ENCODE assay signal across 8 cellular contexts in the genomic region with DNA sequence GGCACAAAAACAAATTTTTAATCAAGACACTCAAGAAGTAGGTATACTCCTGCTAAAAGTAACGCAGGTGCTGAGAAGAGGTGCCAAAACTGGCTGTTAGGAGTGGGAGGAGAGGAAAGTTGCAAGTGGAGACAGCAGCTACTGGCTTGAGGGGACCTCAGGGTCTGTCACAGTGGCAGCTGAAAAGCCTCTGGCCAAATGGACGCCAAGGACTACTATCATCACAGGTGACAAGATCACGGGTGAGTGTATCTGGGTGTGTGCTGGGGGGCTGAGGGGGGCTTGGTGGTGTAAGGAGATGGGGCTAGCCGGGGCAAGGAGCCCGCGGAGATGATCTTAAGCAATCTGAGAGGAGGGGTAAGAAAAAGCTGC. TPM values are rescaled to one million over a fixed set of nuclear protein-coding genes. Genes with fewer than 3 reads are reported as not detected.
DNase-seq lines count a peak whose midpoint lies in the region; ATAC-seq and TF ChIP-seq lines count a peak whose summit lies in the region.

No MANE protein-coding gene starts in this region.

- H3K9me3 Mint-ChIP-seq in activated naive CD4-positive, alpha-beta T cell treated with anti-CD3 and anti-CD28 coated beads for 36 hours, result no peaks in the 10 kb centered on the region

- peaks cover 4% of the 10 kb centered on the region for H3K4me1 ChIP-seq in colonic mucosa
- H3K4me1 ChIP-seq in muscle layer of colon (ENCODE audit: insufficient read depth, low read length), result peaks cover 16% of the 10 kb centered on the region

- H3K4me1 Mint-ChIP-seq in activated naive CD4-positive, alpha-beta T cell treated with anti-CD3 and anti-CD28 coated beads for 36 hours (ENCODE audit: low read depth), result peaks cover 40% of the 10 kb centered on the region

- H3K4me3 ChIP-seq in colonic mucosa (peak overlapping the region; percentile 74), muscle layer of colon (ENCODE audit: low read depth in 1 of 2, low read length in 2 of 2) (peak overlapping the region; percentile 81 to 96)

- ATAC-seq in HG02973 (IDR thresholded peaks at IDR 0.05; ENCODE audit: unreplicated experiment), result no peak

- H3K27me3 ChIP-seq in colonic mucosa (no peaks in the 10 kb centered on the region), muscle layer of colon (ENCODE audit: control insufficient read depth in 1 of 2, insufficient read depth in 2 of 2, low read length in 2 of 2) (no peaks in the 10 kb centered on the region)

- no peak overlapping the region for H3K27ac ChIP-seq in colonic mucosa
- peak overlapping the region; percentile 28 for H3K27ac ChIP-seq in muscle layer of colon (ENCODE audit: low read depth, low read length)

- intact Hi-C loops in activated naive CD4-positive, alpha-beta T cell treated with anti-CD3 and anti-CD28 coated beads for 36 hours (cut with micrococcal nuclease), result loop anchor here (1.0 to 10.0 kb wide), 5 partner anchors 334 to 1372 kb away; partner anchors contain the start of genes MSANTD2, TBRG1, TMEM218 and VWA5A
- intact Hi-C loops in colonic mucosa (cut with DNase I), result no loop called here

- peak overlapping the region; percentile 98 for H3K4me3 Mint-ChIP-seq in activated naive CD4-positive, alpha-beta T cell treated with anti-CD3 and anti-CD28 coated beads for 36 hours

- H3K27me3 Mint-ChIP-seq in activated naive CD4-positive, alpha-beta T cell treated with anti-CD3 and anti-CD28 coated beads for 36 hours (ENCODE audit: low read depth), result no peaks in the 10 kb centered on the region

- no peak for DNase-seq in activated naive CD4-positive, alpha-beta T cell treated with anti-CD3 and anti-CD28 coated beads for 36 hours
- no peak for DNase-seq in activated naive CD4-positive, alpha-beta T cell (lab: John Stamatoyannopoulos, UW)
- DNase-seq in LHCN-M2 (ENCODE audit: low read depth) (peak; percentile 1), colonic mucosa (peak; percentile 22), activated gamma-delta T cell treated with Interleukin-2 at 50 U/mL for 16 hours (no peak), superior temporal gyrus (ENCODE audit: extremely low spot score) (no peak)

- H3K27ac Mint-ChIP-seq in activated naive CD4-positive, alpha-beta T cell treated with anti-CD3 and anti-CD28 coated beads for 36 hours, result peak overlapping the region; percentile 57

- TF ChIP-seq CTCF in colonic mucosa (IDR thresholded peaks at IDR 0.05), result no peak

- no peaks in the 10 kb centered on the region for H3K9me3 ChIP-seq in colonic mucosa
- H3K9me3 ChIP-seq in muscle layer of colon (ENCODE audit: low read length), result no peaks in the 10 kb centered on the region

- CTCF ChIA-PET in activated naive CD4-positive, alpha-beta T cell treated with anti-CD3 and anti-CD28 coated beads for 36 hours (lab: Charles Lee), result interaction anchor here (1.0 to 1.7 kb wide), 2 partner anchors 30 to 33 kb away, joined by 3 to 4 read pairs; no protein-coding TSS in a partner anchor

- peak overlapping the region; percentile 78 to 82 for H3K9ac ChIP-seq in colonic mucosa (ENCODE audit: low read depth in 2 of 2, low read length in 2 of 2)
- peak overlapping the region; percentile 60 for H3K9ac ChIP-seq in muscle layer of colon (ENCODE audit: low read length)

- peaks cover 16% of the 10 kb centered on the region for H3K36me3 Mint-ChIP-seq in activated naive CD4-positive, alpha-beta T cell treated with anti-CD3 and anti-CD28 coated beads for 36 hours (ENCODE audit: low read depth)

- H3K36me3 ChIP-seq in colonic mucosa (no peaks in the 10 kb centered on the region), muscle layer of colon (ENCODE audit: insufficient read depth, low read length) (no peaks in the 10 kb centered on the region)

RNA-seq across cellular contexts. Expression of gene ZNF202, which starts 0.7 kb away (rescaled TPM):
- 1 to 10 TPM; 5.9 to 6.4 TPM for total RNA-seq in activated naive CD4-positive, alpha-beta T cell treated with anti-CD3 and anti-CD28 coated beads for 36 hours
- total RNA-seq in LHCN-M2 (2014; rRNA removed) (7.8 and 9.4 TPM in 2 replicates), colonic mucosa (1 to 10 TPM; 7.4 to 8.5 TPM)
- 4.7 TPM for polyA plus RNA-seq in LHCN-M2 (2012)

RNA-seq across cellular contexts. Expression of gene OR6X1, which starts 13.5 kb away (rescaled TPM):
- total RNA-seq in activated naive CD4-positive, alpha-beta T cell treated with anti-CD3 and anti-CD28 coated beads for 36 hours, result not detected
- not detected in 2 replicates for total RNA-seq in LHCN-M2 (2014; rRNA removed)
- not detected for polyA plus RNA-seq in LHCN-M2 (2012)
- total RNA-seq in colonic mucosa, result not detected

Comparison
In these comparisons a context has a peak if more than half of its experiments do, and no peak if none do; other contexts are left out.
1. DNase-seq: peak in LHCN-M2 (single experiment) and colonic mucosa (single experiment); none in activated naive CD4-positive, alpha-beta T cell treated with anti-CD3 and anti-CD28 coated beads for 36 hours (single experiment), activated naive CD4-positive, alpha-beta T cell (0 of 4), activated gamma-delta T cell treated with Interleukin-2 at 50 U/mL for 16 hours (single experiment) and superior temporal gyrus (single experiment).